21 cellular contexts compared by ENCODE assay signal in genomic region chr6:355809-356208, GRCh38. TPM values are rescaled to one million over a fixed set of nuclear protein-coding genes. Genes with fewer than 3 reads are reported as not detected.
A peak's percentile ranks its signal among the peaks of the same experiment; 100 is the strongest.
DNase-seq lines count a peak whose midpoint lies in the region; ATAC-seq, FAIRE-seq and TF ChIP-seq lines count a peak whose summit lies in the region.
"Had no signal": no experiment of that assay in that cellular context is flagged by ENCODE, and none has a peak within 500 bp of the region (broad histone marks: within the 10 kb centered on the region; RNA-seq: fewer than 3 reads in every experiment).

No MANE protein-coding gene starts in this region.

- intact Hi-C loops in endothelial cell of umbilical vein (cut with micrococcal nuclease) = no loop called here

- no peaks in the 10 kb centered on the region for H3K27me3 ChIP-seq in endothelial cell of umbilical vein (ENCODE audit: control insufficient read depth in 2 of 2, insufficient read depth in 2 of 2, low read length in 2 of 2)
- H3K27me3 ChIP-seq: esophagus squamous epithelium, spleen had no signal

- H3K9me1 ChIP-seq in endothelial cell of umbilical vein (replicated peaks; ENCODE audit: control insufficient read depth, extremely low read depth, insufficient read depth, low read length) = no peaks in the 10 kb centered on the region

- no peaks in the 10 kb centered on the region for H3K9me3 Mint-ChIP-seq in stimulated activated memory B cell treated with anti-CD40 and anti-IgM and Interleukin-4, amounts not matched to agents 10 μg/mL and 1 μg/mL and 100 μg/mL, for 72 hours
- H3K9me3 Mint-ChIP-seq: effector memory CD8-positive, alpha-beta T cell had no signal

- no peaks in the 10 kb centered on the region for H3K27me3 Mint-ChIP-seq in stimulated activated memory B cell treated with anti-CD40 and anti-IgM and Interleukin-4, amounts not matched to agents 10 μg/mL and 1 μg/mL and 100 μg/mL, for 72 hours
- H3K27me3 Mint-ChIP-seq: brain; effector memory CD8-positive, alpha-beta T cell had no signal

- H3K27ac Mint-ChIP-seq in stimulated activated memory B cell treated with anti-CD40 and anti-IgM and Interleukin-4, amounts not matched to agents 10 μg/mL and 1 μg/mL and 100 μg/mL, for 72 hours = peak overlapping the region; percentile 97

- TF ChIP-seq CTCF in endothelial cell of umbilical vein (IDR thresholded peaks at IDR 0.05; ENCODE audit: extremely low read depth in 1 of 2, insufficient read depth in 1 of 2, low read depth in 1 of 2, low read length in 2 of 2) = no peak

- H3K4me3 Mint-ChIP-seq in stimulated activated memory B cell treated with anti-CD40 and anti-IgM and Interleukin-4, amounts not matched to agents 10 μg/mL and 1 μg/mL and 100 μg/mL, for 72 hours = peak overlapping the region; percentile 2
- H3K4me3 Mint-ChIP-seq: brain; effector memory CD8-positive, alpha-beta T cell had no signal

- no peaks in the 10 kb centered on the region for H3K79me2 ChIP-seq in endothelial cell of umbilical vein (ENCODE audit: control insufficient read depth, insufficient read depth, low read length)

- peaks cover 31% of the 10 kb centered on the region for H3K36me3 Mint-ChIP-seq in stimulated activated memory B cell treated with anti-CD40 and anti-IgM and Interleukin-4, amounts not matched to agents 10 μg/mL and 1 μg/mL and 100 μg/mL, for 72 hours
- H3K36me3 Mint-ChIP-seq: brain had no signal

- H3K9ac ChIP-seq in endothelial cell of umbilical vein (replicated peaks; ENCODE audit: extremely low read depth, insufficient read depth, low read length) = no peak overlapping the region

- H3K36me3 ChIP-seq in endothelial cell of umbilical vein (ENCODE audit: control insufficient read depth in 2 of 2, extremely low read depth in 1 of 2, insufficient read depth in 2 of 2, low read length in 2 of 2) = no peaks in the 10 kb centered on the region

- H3K4me1 Mint-ChIP-seq in stimulated activated memory B cell treated with anti-CD40 and anti-IgM and Interleukin-4, amounts not matched to agents 10 μg/mL and 1 μg/mL and 100 μg/mL, for 72 hours = peaks cover 77% of the 10 kb centered on the region

- BruUV-seq in endothelial cell of umbilical vein (replicated peaks; lab: Mats Ljungman, UMichigan) = no TSS peak

- ATAC-seq in GM18519 (IDR thresholded peaks at IDR 0.05; ENCODE audit: low FRiP score, unreplicated experiment) (peak; percentile 35), HG02884 (IDR thresholded peaks at IDR 0.05; ENCODE audit: unreplicated experiment) (peak; percentile 39), HG03045 (IDR thresholded peaks at IDR 0.05; ENCODE audit: unreplicated experiment) (no peak)
- ATAC-seq in stimulated activated memory B cell treated with anti-CD40 and anti-IgM and Interleukin-4, amounts not matched to agents 10 μg/mL and 1 μg/mL and 100 μg/mL, for 72 hours = peak; percentile 19
- ATAC-seq: effector memory CD8-positive, alpha-beta T cell; left cardiac atrium had no signal

- peak; percentile 59 for FAIRE-seq in endothelial cell of umbilical vein (lab: Jason Lieb, UNC)

- POLR2A ChIA-PET in endothelial cell of umbilical vein (lab: Charles Lee) = no interaction called here

- H3K27ac ChIP-seq in endothelial cell of umbilical vein (ENCODE audit: insufficient read depth, low read depth, low read length) = no peak overlapping the region
- H3K27ac ChIP-seq: esophagus squamous epithelium had no signal

- no peaks in the 10 kb centered on the region for H3K9me3 ChIP-seq in endothelial cell of umbilical vein (replicated peaks; ENCODE audit: control insufficient read depth, insufficient read depth, low read length)
- H3K9me3 ChIP-seq: esophagus squamous epithelium, spleen had no signal

- no peak overlapping the region for H2AFZ ChIP-seq in endothelial cell of umbilical vein (ENCODE audit: low read depth, low read length)

- no peaks in the 10 kb centered on the region for H4K20me1 ChIP-seq in endothelial cell of umbilical vein (replicated peaks; ENCODE audit: control insufficient read depth, extremely low read depth, insufficient read depth, low read length)

- H3K4me3 ChIP-seq in endothelial cell of umbilical vein (replicated peaks in 1 of 3; ENCODE audit: insufficient read depth in 1 of 3, low read depth in 1 of 3, low read length in 3 of 3) = no peak overlapping the region
- H3K4me3 ChIP-seq: esophagus squamous epithelium, spleen had no signal

- no peaks in the 10 kb centered on the region for H3K4me1 ChIP-seq in endothelial cell of umbilical vein (ENCODE audit: control insufficient read depth, extremely low read depth, insufficient read depth, low read length)

- no peak for TF ChIP-seq POLR2A in endothelial cell of umbilical vein (IDR thresholded peaks at IDR 0.05; ENCODE audit: low read depth, low read length)

- CTCF ChIA-PET in endothelial cell of umbilical vein (lab: Charles Lee) = interaction anchor here (0.6 to 1.6 kb wide), 3 partner anchors 10 to 30 kb away, joined by 3 to 4 read pairs (median 3); no protein-coding TSS in a partner anchor

- no peak overlapping the region for H3K4me2 ChIP-seq in endothelial cell of umbilical vein (ENCODE audit: insufficient read depth, low read length)

- no peak for DNase-seq in endothelial cell of umbilical vein (ENCODE audit: low read depth, low spot score)
- no peak for DNase-seq in activated gamma-delta T cell treated with Interleukin-2 at 50 U/mL for 16 hours
- DNase-seq in HUDEP-2 (lab: John Stamatoyannopoulos, UW; ENCODE audit: unreplicated experiment in 76 of 76) = no peak
- DNase-seq: AML-193; DMS79 treated with DMSO at 0.1 percent for 48 hours; effector memory CD8-positive, alpha-beta T cell; esophagus squamous epithelium; GOT3; left cardiac atrium; NCI-H1105; NCI-H2081 treated with DMSO at 0.1 percent for 48 hours; NCI-H510A treated with DMSO at 0.1 percent for 48 hours; spleen; stimulated activated CD4-positive, alpha-beta T cell treated with anti-CD3 and anti-CD28 coated beads, Interleukin-4, amount 100 ng/mL, for 4 hours; SW 1271; trophoblast cell had no signal

- dilution Hi-C loops in endothelial cell of umbilical vein (cut with MboI; ENCODE audit: extremely low pct_ligation_motif_present, low sequenced_read_pairs) = no loop called here

TF ChIP-seq in endothelial cell of umbilical vein, 7 proteins besides CTCF, POLR2A, EP300 and RAD21:
- TF ChIP-seq MYC (IDR thresholded peaks at IDR 0.05; ENCODE audit: low read depth, low read length) = no peak
- no peak for TF ChIP-seq POLR2AphosphoS5 (IDR thresholded peaks at IDR 0.05; ENCODE audit: insufficient read depth, low read depth, low read length)
- TF ChIP-seq MAX (IDR thresholded peaks at IDR 0.05; ENCODE audit: insufficient read depth, insufficient read length) = no peak
- TF ChIP-seq EZH2 (IDR thresholded peaks at IDR 0.05; ENCODE audit: borderline replicate concordance, low read depth, low read length, severe bottlenecking) = no peak
- no peak for TF ChIP-seq FOS (IDR thresholded peaks at IDR 0.05; ENCODE audit: borderline replicate concordance, insufficient read depth, low read length)
- TF ChIP-seq JUN (IDR thresholded peaks at IDR 0.05; ENCODE audit: borderline replicate concordance, insufficient read depth, insufficient read length, low read depth) = no peak
- no peak for TF ChIP-seq GATA2 (IDR thresholded peaks at IDR 0.05; ENCODE audit: insufficient read depth, insufficient read length, low read depth, low read length)

RNA-seq across cellular contexts. Expression of gene IRF4, which starts 35.7 kb away (rescaled TPM):
- not detected in 2 replicates for total RNA-seq in endothelial cell of umbilical vein
- not detected in 2 replicates for polyA plus RNA-seq in endothelial cell of umbilical vein
- polyA plus RNA-seq in endothelial cell of umbilical vein (2011; cell fraction: cytosol; rRNA removed) = 0.01 TPM in 1 of 2 replicates, not detected in the other
- not detected in 2 replicates for polyA plus RNA-seq in endothelial cell of umbilical vein (2011; cell fraction: nucleus; rRNA removed)
- not detected in 2 replicates for polyA plus RNA-seq in endothelial cell of umbilical vein (2012)
- polyA minus RNA-seq in endothelial cell of umbilical vein = not detected in 2 replicates
- polyA minus RNA-seq in endothelial cell of umbilical vein (2011; cell fraction: cytosol; rRNA and poly(A)+ RNA removed) = not detected
- not detected in 2 replicates for polyA minus RNA-seq in endothelial cell of umbilical vein (2011; cell fraction: nucleus; rRNA and poly(A)+ RNA removed)
